ENCODE assay signal across 8 cellular contexts in the genomic region with DNA sequence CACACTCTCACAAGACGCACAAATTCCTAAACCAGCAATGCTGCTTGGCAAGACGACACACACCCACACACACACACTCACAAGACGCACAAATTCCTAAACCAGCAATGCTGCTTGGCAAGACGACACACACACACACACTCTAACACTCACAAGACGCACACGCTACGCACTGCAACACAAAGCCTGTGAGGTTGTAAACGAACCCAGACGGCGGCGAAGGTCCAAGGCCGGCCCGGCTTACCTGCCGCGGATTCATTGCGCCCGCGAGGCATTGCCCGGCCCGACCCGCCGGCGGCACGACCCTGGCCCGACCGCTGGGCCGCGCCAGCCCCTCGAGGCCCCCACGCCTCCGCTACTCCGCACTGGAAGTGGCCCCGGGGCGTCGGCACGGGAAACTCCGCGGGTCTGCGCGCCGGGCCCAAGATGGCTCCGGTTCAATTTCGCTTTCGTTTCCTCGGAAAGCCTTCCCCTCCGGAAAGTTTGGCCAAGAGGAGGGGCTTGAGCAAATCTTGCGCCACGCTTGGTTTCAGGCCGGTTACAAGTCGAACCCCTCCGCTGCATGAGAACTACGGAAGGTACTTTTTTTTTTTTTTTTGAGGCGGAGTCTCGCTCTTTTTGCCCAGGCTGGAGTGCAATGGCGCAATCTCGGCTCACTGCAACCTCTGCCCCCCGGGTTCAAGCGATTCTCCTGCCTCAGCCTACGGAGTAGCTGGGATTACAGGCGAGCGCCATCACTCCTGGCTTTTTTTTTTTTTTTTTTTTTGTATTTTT. TPM values are rescaled to one million over a fixed set of nuclear protein-coding genes. Genes with fewer than 3 reads are reported as not detected.
DNase-seq lines count a peak whose midpoint lies in the region; FAIRE-seq and TF ChIP-seq lines count a peak whose summit lies in the region.

A gene with protein sequence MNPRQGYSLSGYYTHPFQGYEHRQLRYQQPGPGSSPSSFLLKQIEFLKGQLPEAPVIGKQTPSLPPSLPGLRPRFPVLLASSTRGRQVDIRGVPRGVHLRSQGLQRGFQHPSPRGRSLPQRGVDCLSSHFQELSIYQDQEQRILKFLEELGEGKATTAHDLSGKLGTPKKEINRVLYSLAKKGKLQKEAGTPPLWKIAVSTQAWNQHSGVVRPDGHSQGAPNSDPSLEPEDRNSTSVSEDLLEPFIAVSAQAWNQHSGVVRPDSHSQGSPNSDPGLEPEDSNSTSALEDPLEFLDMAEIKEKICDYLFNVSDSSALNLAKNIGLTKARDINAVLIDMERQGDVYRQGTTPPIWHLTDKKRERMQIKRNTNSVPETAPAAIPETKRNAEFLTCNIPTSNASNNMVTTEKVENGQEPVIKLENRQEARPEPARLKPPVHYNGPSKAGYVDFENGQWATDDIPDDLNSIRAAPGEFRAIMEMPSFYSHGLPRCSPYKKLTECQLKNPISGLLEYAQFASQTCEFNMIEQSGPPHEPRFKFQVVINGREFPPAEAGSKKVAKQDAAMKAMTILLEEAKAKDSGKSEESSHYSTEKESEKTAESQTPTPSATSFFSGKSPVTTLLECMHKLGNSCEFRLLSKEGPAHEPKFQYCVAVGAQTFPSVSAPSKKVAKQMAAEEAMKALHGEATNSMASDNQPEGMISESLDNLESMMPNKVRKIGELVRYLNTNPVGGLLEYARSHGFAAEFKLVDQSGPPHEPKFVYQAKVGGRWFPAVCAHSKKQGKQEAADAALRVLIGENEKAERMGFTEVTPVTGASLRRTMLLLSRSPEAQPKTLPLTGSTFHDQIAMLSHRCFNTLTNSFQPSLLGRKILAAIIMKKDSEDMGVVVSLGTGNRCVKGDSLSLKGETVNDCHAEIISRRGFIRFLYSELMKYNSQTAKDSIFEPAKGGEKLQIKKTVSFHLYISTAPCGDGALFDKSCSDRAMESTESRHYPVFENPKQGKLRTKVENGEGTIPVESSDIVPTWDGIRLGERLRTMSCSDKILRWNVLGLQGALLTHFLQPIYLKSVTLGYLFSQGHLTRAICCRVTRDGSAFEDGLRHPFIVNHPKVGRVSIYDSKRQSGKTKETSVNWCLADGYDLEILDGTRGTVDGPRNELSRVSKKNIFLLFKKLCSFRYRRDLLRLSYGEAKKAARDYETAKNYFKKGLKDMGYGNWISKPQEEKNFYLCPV (minus strand): TSS at position 439 of the 774 bp plus-strand sequence. CDS start 180 bp downstream, at position 259.

- H3K4me3 ChIP-seq in SK-N-MC (peak within 1 kb of the TSS; percentile 98), suprapubic skin (peak within 1 kb of the TSS; percentile 78)

- DNase-seq in EL (peak; percentile 98), H54 (ENCODE audit: insufficient read length, low spot score) (peak; percentile 69), M059J (ENCODE audit: low read depth) (peak; percentile 95), SK-N-MC (ENCODE audit: low read depth, low spot score) (peak; percentile 68), germinal center (ENCODE audit: low spot score) (peak; percentile 87), occipital lobe (lab: John Stamatoyannopoulos, UW) (peak; percentile 60), suprapubic skin (ENCODE audit: low spot score in 2 of 2) (peak; percentile 96)
- DNase-seq in activated naive CD4-positive, alpha-beta T cell treated with anti-CD3 and anti-CD28 coated beads for 36 hours = peak; percentile 97

- peak within 1 kb of the TSS; percentile 91 for H3K4me3 Mint-ChIP-seq in activated naive CD4-positive, alpha-beta T cell treated with anti-CD3 and anti-CD28 coated beads for 36 hours

- H3K27ac Mint-ChIP-seq in activated naive CD4-positive, alpha-beta T cell treated with anti-CD3 and anti-CD28 coated beads for 36 hours = peak within 1 kb of the TSS; percentile 96

- TF ChIP-seq CTCF in suprapubic skin (IDR thresholded peaks at IDR 0.05) = no peak

- H3K9me3 ChIP-seq in SK-N-MC (ENCODE audit: low read depth, low read length) = no peaks in the 10 kb centered on the region
- no peaks in the 10 kb centered on the region for H3K9me3 ChIP-seq in suprapubic skin

- TF ChIP-seq POLR2A in H54 (IDR thresholded peaks at IDR 0.05; ENCODE audit: low read depth, low read length) (peak; percentile 10; the same call in 1 of the 2 replicates), suprapubic skin (IDR thresholded peaks at IDR 0.05) (no peak)

- H3K36me3 Mint-ChIP-seq in activated naive CD4-positive, alpha-beta T cell treated with anti-CD3 and anti-CD28 coated beads for 36 hours (ENCODE audit: low read depth) = peaks cover 28% of the 10 kb centered on the region

- CTCF ChIA-PET in activated naive CD4-positive, alpha-beta T cell treated with anti-CD3 and anti-CD28 coated beads for 36 hours (lab: Charles Lee) = interaction anchor here (0.7 to 1.6 kb wide), 2 partner anchors 48 to 619 kb away, joined by 4 to 5 read pairs; no protein-coding TSS in a partner anchor

- WGBS in suprapubic skin = under 1% methylated on average over 21 of the region's 61 CpGs

- no peak for TF ChIP-seq EP300 in suprapubic skin (IDR thresholded peaks at IDR 0.05)

- no peak for FAIRE-seq in H54 (lab: Jason Lieb, UNC)

- no peaks in the 10 kb centered on the region for H3K27me3 ChIP-seq in suprapubic skin

- H3K4me1 ChIP-seq in suprapubic skin = peaks cover 57% of the 10 kb centered on the region

- H3K9ac ChIP-seq in SK-N-MC (ENCODE audit: insufficient read length) = peak within 1 kb of the TSS; percentile 99

- peak within 1 kb of the TSS; percentile 97 for H3K27ac ChIP-seq in SK-N-MC
- peak within 1 kb of the TSS; percentile 97 for H3K27ac ChIP-seq in suprapubic skin

- H3K4me1 Mint-ChIP-seq in activated naive CD4-positive, alpha-beta T cell treated with anti-CD3 and anti-CD28 coated beads for 36 hours (ENCODE audit: low read depth) = peaks cover 75% of the 10 kb centered on the region

- H3K36me3 ChIP-seq in SK-N-MC (ENCODE audit: insufficient read depth, low read length) = peaks cover 16% of the 10 kb centered on the region
- peaks cover 3% of the 10 kb centered on the region for H3K36me3 ChIP-seq in suprapubic skin

- H3K27me3 Mint-ChIP-seq in activated naive CD4-positive, alpha-beta T cell treated with anti-CD3 and anti-CD28 coated beads for 36 hours (ENCODE audit: low read depth) = no peaks in the 10 kb centered on the region

- intact Hi-C loops in activated naive CD4-positive, alpha-beta T cell treated with anti-CD3 and anti-CD28 coated beads for 36 hours (cut with micrococcal nuclease) = loop anchor here (1.0 to 5.0 kb wide), 6 partner anchors 141 to 529 kb away; a partner anchor contains a TSS

- no peaks in the 10 kb centered on the region for H3K9me3 Mint-ChIP-seq in activated naive CD4-positive, alpha-beta T cell treated with anti-CD3 and anti-CD28 coated beads for 36 hours

RNA-seq across cellular contexts. Expression of the gene that starts here (rescaled TPM):
- total RNA-seq in M059J (2014; rRNA removed; shearing (Covaris generic)) = 178 and 260 TPM in 2 replicates
- total RNA-seq in activated naive CD4-positive, alpha-beta T cell treated with anti-CD3 and anti-CD28 coated beads for 36 hours = 100 to 1,000 TPM; 301 to 313 TPM
- total RNA-seq in occipital lobe (59.1 TPM), suprapubic skin (100 to 1,000 TPM in 2 of 4 donors, 10 to 100 TPM in 2; 73.7 to 107 (median 93.2) TPM)

Comparison
In these comparisons a context has a peak if more than half of its experiments do, and no peak if none do; other contexts are left out.
1. Peak in every context shown above with its lines: DNase-seq, H3K4me3 ChIP-seq and H3K27ac ChIP-seq.